In genomic region chr17:50944902-50945720, GRCh38 we compare ENCODE assay signal across 8 cellular contexts.
DNase-seq lines count a peak whose midpoint lies in the region; ATAC-seq, FAIRE-seq and TF ChIP-seq lines count a peak whose summit lies in the region.

No MANE protein-coding gene starts in this region.

- no peaks in the 10 kb centered on the region for H3K9me2 ChIP-seq in HCT116 (ENCODE audit: insufficient read depth)

- H3K27ac Mint-ChIP-seq in activated B cell treated with CpG ODN at 0.5 μM for 24 hours: no peak overlapping the region
- H3K27ac Mint-ChIP-seq in stimulated activated memory B cell treated with anti-CD40 and anti-IgM and Interleukin-4, amounts not matched to agents 10 μg/mL and 1 μg/mL and 100 μg/mL, for 72 hours: no peak overlapping the region

- POLR2A ChIA-PET in HCT116 (lab: Charles Lee): interaction anchor here (0.7 to 3.0 kb wide), 6 partner anchors 9 to 162 kb away, joined by 3 to 37 read pairs (median 4); partner anchors contain the start of gene TOB1
- POLR2A ChIA-PET in activated B cell treated with CpG ODN at 0.5 μM for 24 hours (lab: Charles Lee): interaction anchor here (0.9 to 8.1 kb wide), 4 partner anchors 26 to 92 kb away, joined by 3 to 53 read pairs (median 7); partner anchors contain the start of gene TOB1

- no peaks in the 10 kb centered on the region for H3K79me2 ChIP-seq in HCT116 (ENCODE audit: insufficient read depth, low read length)

- peak overlapping the region; percentile 40 to 52 for H3K4me3 ChIP-seq in HCT116 (replicated peaks in 1 of 2; ENCODE audit: low read depth in 1 of 2, low read length in 2 of 2)
- peak overlapping the region in 1 of 2 donors; percentile 56 for H3K4me3 ChIP-seq in kidney (ENCODE audit: low read length in 2 of 2)

- H3K27me3 Mint-ChIP-seq in activated B cell treated with CpG ODN at 0.5 μM for 24 hours: peaks cover 5% of the 10 kb centered on the region
- peaks cover 26% of the 10 kb centered on the region for H3K27me3 Mint-ChIP-seq in stimulated activated memory B cell treated with anti-CD40 and anti-IgM and Interleukin-4, amounts not matched to agents 10 μg/mL and 1 μg/mL and 100 μg/mL, for 72 hours

- peak overlapping the region; percentile 24 for H3K4me3 Mint-ChIP-seq in activated B cell treated with CpG ODN at 0.5 μM for 24 hours
- H3K4me3 Mint-ChIP-seq in stimulated activated memory B cell treated with anti-CD40 and anti-IgM and Interleukin-4, amounts not matched to agents 10 μg/mL and 1 μg/mL and 100 μg/mL, for 72 hours: peak overlapping the region; percentile 53

- CTCF ChIA-PET in HCT116 (lab: Charles Lee) (interaction anchor here (0.8 to 1.7 kb wide), 7 partner anchors 9 to 208 kb away, joined by 3 to 5 read pairs (median 4); partner anchors contain the start of genes NME1 and TOB1), activated B cell treated with CpG ODN at 0.5 μM for 24 hours (lab: Charles Lee) (interaction anchor here (1.1 kb wide), 1 partner anchor 93 kb away, joined by 3 read pairs; no protein-coding TSS in a partner anchor)

- H3K9ac ChIP-seq in HCT116 (ENCODE audit: low read length): peak overlapping the region; percentile 55
- no peak overlapping the region for H3K9ac ChIP-seq in kidney (ENCODE audit: low read length in 2 of 2)

- DNase-seq in HCT116 (ENCODE audit: low read depth, low spot score) (no peak), activated B cell treated with CpG ODN at 0.5 μM for 24 hours (peak; percentile 1), kidney (no peak), HuH-7.5 (ENCODE audit: low spot score) (no peak), SIG-M5 treated with dmso at 0.1 percent for 504 hours (lab: John Stamatoyannopoulos, UW; ENCODE audit: unreplicated experiment) (no peak), NCI-H748 (lab: John Stamatoyannopoulos, UW; ENCODE audit: unreplicated experiment) (no peak)

- peaks cover 13% of the 10 kb centered on the region for H3K4me1 Mint-ChIP-seq in activated B cell treated with CpG ODN at 0.5 μM for 24 hours
- peaks cover 17% of the 10 kb centered on the region for H3K4me1 Mint-ChIP-seq in stimulated activated memory B cell treated with anti-CD40 and anti-IgM and Interleukin-4, amounts not matched to agents 10 μg/mL and 1 μg/mL and 100 μg/mL, for 72 hours

- RAD21 ChIA-PET in HCT116 (lab: Charles Lee; ENCODE audit: low non-redundant PET in 1 of 2, low total read pairs in 2 of 2, uncharacterized antibody in 2 of 2, unreplicated experiment in 2 of 2): interaction anchor here (0.5 to 1.0 kb wide), 7 partner anchors 60 to 159 kb away, joined by 3 to 4 read pairs (median 3); no protein-coding TSS in a partner anchor

- H3K27ac ChIP-seq in HCT116 (ENCODE audit: low read depth, low read length): peak overlapping the region; percentile 17; the same call in 1 of the 2 replicates
- H3K27ac ChIP-seq in kidney (ENCODE audit: low read depth in 2 of 2, low read length in 2 of 2): peak overlapping the region; percentile 33 to 97

- no peak for TF ChIP-seq RAD21 in HCT116 (IDR thresholded peaks at IDR 0.05; ENCODE audit: low read depth)

- H3K4me1 ChIP-seq in HCT116 (ENCODE audit: control insufficient read depth in 1 of 2, insufficient read depth in 2 of 2, low read length in 2 of 2) (peaks cover 55 to 81% of the 10 kb centered on the region in 2 experiments), kidney (ENCODE audit: control insufficient read depth in 1 of 2, insufficient read depth in 1 of 2, low read depth in 1 of 2, low read length in 2 of 2) (peaks cover 35 to 38% of the 10 kb centered on the region in 2 donors)

- no peak for TF ChIP-seq POLR2A in HCT116 (IDR thresholded peaks at IDR 0.05; ENCODE audit: borderline replicate concordance, extremely low read depth, insufficient read depth, insufficient read length)

- no peaks in the 10 kb centered on the region for H3K27me3 ChIP-seq in HCT116 (ENCODE audit: insufficient read depth, low read length)

- intact Hi-C loops in HCT116 (cut with micrococcal nuclease): no loop called here
- intact Hi-C loops in activated B cell treated with CpG ODN at 0.5 μM for 24 hours (cut with micrococcal nuclease): no loop called here
- intact Hi-C loops in kidney (cut with DNase I): no loop called here

- H3K9me3 ChIP-seq in HCT116 (ENCODE audit: control insufficient read depth in 1 of 2, insufficient read depth in 1 of 2, low read depth in 1 of 2, low read length in 2 of 2): no peaks in the 10 kb centered on the region
- H3K9me3 ChIP-seq in kidney (ENCODE audit: control insufficient read depth in 1 of 2, low read length in 2 of 2): no peaks in the 10 kb centered on the region

- no peak for FAIRE-seq in kidney (lab: Jason Lieb, UNC)

- H2AFZ ChIP-seq in HCT116 (ENCODE audit: low read depth, low read length, poor library complexity, severe bottlenecking): no peak overlapping the region

- no peaks in the 10 kb centered on the region for H3K36me3 ChIP-seq in HCT116 (ENCODE audit: control insufficient read depth in 1 of 2, insufficient read depth in 2 of 2, low read length in 2 of 2)
- H3K36me3 ChIP-seq in kidney (ENCODE audit: control insufficient read depth in 1 of 2, insufficient read depth in 2 of 2, low read length in 2 of 2): no peaks in the 10 kb centered on the region

- TF ChIP-seq CTCF in HCT116 (IDR thresholded peaks at IDR 0.05 in 2 of 3, conservative IDR thresholded peaks at IDR 0.05 in 1 of 3; ENCODE audit: borderline replicate concordance in 1 of 3, insufficient read depth in 1 of 3, low read depth in 2 of 3, low read length in 2 of 3) (no peak), activated B cell treated with CpG ODN at 0.5 μM for 24 hours (IDR thresholded peaks at IDR 0.05) (no peak), kidney (IDR thresholded peaks at IDR 0.05; ENCODE audit: borderline replicate concordance, extremely low read depth, insufficient read depth) (no peak)

- BruUV-seq in HCT116 (replicated peaks; lab: Mats Ljungman, UMichigan): no TSS peak

- H3K36me3 Mint-ChIP-seq in activated B cell treated with CpG ODN at 0.5 μM for 24 hours (ENCODE audit: low read depth): no peaks in the 10 kb centered on the region
- H3K36me3 Mint-ChIP-seq in stimulated activated memory B cell treated with anti-CD40 and anti-IgM and Interleukin-4, amounts not matched to agents 10 μg/mL and 1 μg/mL and 100 μg/mL, for 72 hours: no peaks in the 10 kb centered on the region

- no peaks in the 10 kb centered on the region for H4K20me1 ChIP-seq in HCT116 (ENCODE audit: insufficient read depth)

- H3K4me2 ChIP-seq in HCT116 (ENCODE audit: low read length): peak overlapping the region; percentile 78

- no peaks in the 10 kb centered on the region for H3K9me3 Mint-ChIP-seq in activated B cell treated with CpG ODN at 0.5 μM for 24 hours
- no peaks in the 10 kb centered on the region for H3K9me3 Mint-ChIP-seq in stimulated activated memory B cell treated with anti-CD40 and anti-IgM and Interleukin-4, amounts not matched to agents 10 μg/mL and 1 μg/mL and 100 μg/mL, for 72 hours

- no peak for ATAC-seq in HCT116
- ATAC-seq in activated B cell treated with CpG ODN at 0.5 μM for 24 hours (ENCODE audit: low read depth): no peak
- ATAC-seq in stimulated activated memory B cell treated with anti-CD40 and anti-IgM and Interleukin-4, amounts not matched to agents 10 μg/mL and 1 μg/mL and 100 μg/mL, for 72 hours: no peak
- no peak for ATAC-seq in HG02798 (IDR thresholded peaks at IDR 0.05; ENCODE audit: poor library complexity, unreplicated experiment)

TF ChIP-seq in HCT116, 20 proteins besides CTCF, POLR2A, EP300 and RAD21 (continues in another document):
- TF ChIP-seq CBX3 (IDR thresholded peaks at IDR 0.05; ENCODE audit: low read depth): no peak
- no peak for TF ChIP-seq FOSL1 (IDR thresholded peaks at IDR 0.05; ENCODE audit: low read depth)
- no peak for TF ChIP-seq EZH2 (IDR thresholded peaks at IDR 0.05)
- no peak for TF ChIP-seq ZNF274 (IDR thresholded peaks at IDR 0.05; ENCODE audit: low read depth, low read length)
- TF ChIP-seq, protein P1, sequence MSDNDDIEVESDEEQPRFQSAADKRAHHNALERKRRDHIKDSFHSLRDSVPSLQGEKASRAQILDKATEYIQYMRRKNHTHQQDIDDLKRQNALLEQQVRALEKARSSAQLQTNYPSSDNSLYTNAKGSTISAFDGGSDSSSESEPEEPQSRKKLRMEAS (IDR thresholded peaks at IDR 0.05): no peak
- no peak for TF ChIP-seq CEBPB (IDR thresholded peaks at IDR 0.05; ENCODE audit: low read depth)
- TF ChIP-seq, protein P2, sequence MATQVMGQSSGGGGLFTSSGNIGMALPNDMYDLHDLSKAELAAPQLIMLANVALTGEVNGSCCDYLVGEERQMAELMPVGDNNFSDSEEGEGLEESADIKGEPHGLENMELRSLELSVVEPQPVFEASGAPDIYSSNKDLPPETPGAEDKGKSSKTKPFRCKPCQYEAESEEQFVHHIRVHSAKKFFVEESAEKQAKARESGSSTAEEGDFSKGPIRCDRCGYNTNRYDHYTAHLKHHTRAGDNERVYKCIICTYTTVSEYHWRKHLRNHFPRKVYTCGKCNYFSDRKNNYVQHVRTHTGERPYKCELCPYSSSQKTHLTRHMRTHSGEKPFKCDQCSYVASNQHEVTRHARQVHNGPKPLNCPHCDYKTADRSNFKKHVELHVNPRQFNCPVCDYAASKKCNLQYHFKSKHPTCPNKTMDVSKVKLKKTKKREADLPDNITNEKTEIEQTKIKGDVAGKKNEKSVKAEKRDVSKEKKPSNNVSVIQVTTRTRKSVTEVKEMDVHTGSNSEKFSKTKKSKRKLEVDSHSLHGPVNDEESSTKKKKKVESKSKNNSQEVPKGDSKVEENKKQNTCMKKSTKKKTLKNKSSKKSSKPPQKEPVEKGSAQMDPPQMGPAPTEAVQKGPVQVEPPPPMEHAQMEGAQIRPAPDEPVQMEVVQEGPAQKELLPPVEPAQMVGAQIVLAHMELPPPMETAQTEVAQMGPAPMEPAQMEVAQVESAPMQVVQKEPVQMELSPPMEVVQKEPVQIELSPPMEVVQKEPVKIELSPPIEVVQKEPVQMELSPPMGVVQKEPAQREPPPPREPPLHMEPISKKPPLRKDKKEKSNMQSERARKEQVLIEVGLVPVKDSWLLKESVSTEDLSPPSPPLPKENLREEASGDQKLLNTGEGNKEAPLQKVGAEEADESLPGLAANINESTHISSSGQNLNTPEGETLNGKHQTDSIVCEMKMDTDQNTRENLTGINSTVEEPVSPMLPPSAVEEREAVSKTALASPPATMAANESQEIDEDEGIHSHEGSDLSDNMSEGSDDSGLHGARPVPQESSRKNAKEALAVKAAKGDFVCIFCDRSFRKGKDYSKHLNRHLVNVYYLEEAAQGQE (IDR thresholded peaks at IDR 0.05; ENCODE audit: low read depth): no peak
- TF ChIP-seq SRF (IDR thresholded peaks at IDR 0.05; ENCODE audit: low read depth): no peak
